10 cellular contexts compared by ENCODE assay signal in the genomic region with DNA sequence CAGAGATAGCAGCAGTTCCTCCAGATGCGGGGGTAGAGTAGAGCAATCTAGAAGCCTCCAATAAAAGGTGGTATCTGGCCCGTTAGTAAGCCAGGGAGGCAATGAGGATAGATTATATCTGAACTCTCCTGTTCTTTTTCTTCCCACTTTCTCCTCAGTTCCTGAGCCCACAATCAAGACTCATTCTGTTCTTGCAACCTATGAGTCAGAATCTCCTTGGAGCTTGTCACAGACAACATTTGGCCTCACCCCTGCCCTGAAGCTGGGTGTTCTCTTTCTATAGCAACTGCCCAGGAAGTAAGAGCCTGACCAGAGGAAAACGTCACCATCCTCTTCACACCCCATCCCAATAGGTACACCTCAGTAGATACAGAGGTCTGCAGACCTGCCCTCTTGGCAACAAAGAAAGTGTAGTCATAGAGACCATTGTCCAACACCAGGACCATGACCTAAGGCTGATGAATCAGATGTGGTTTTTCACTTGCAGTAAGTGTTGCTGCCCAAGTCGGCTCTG.
DNase-seq lines count a peak whose midpoint lies in the region; ATAC-seq, FAIRE-seq and TF ChIP-seq lines count a peak whose summit lies in the region.
"Had no signal": no experiment of that assay in that cellular context is flagged by ENCODE, and none has a peak within 500 bp of the region (broad histone marks: within the 10 kb centered on the region; RNA-seq: fewer than 3 reads in every experiment).

No MANE protein-coding gene starts in this region.

- CTCF ChIA-PET in naive thymus-derived CD4-positive, alpha-beta T cell (lab: Charles Lee), result no interaction called here

- no peaks in the 10 kb centered on the region for H3K36me3 Mint-ChIP-seq in naive thymus-derived CD4-positive, alpha-beta T cell

- FAIRE-seq in bronchial epithelial cell (lab: Jason Lieb, UNC), result peak; percentile 87

- TF ChIP-seq CTCF in bronchial epithelial cell (IDR thresholded peaks at IDR 0.05; ENCODE audit: insufficient read depth, low read length, severe bottlenecking), result no peak
- TF ChIP-seq CTCF in dorsolateral prefrontal cortex (IDR thresholded peaks at IDR 0.05 in 54 of 56, conservative IDR thresholded peaks at IDR 0.05 in 2 of 56; ENCODE audit: low read depth in 1 of 56, partially characterized antibody in 56 of 56), result no peak

- H3K27ac ChIP-seq in naive thymus-derived CD4-positive, alpha-beta T cell (ENCODE audit: low read depth, low read length), result no peak overlapping the region
- H3K27ac ChIP-seq in dorsolateral prefrontal cortex, result peak overlapping the region in 21 of 59 donors; percentile 1 to 85 (median 42)

- H3K4me1 ChIP-seq in naive thymus-derived CD4-positive, alpha-beta T cell (ENCODE audit: control insufficient read depth in 2 of 2, insufficient read depth in 2 of 2, low read length in 2 of 2), result no peaks in the 10 kb centered on the region

- POLR2A ChIA-PET in naive thymus-derived CD4-positive, alpha-beta T cell (lab: Charles Lee), result no interaction called here

- no peak overlapping the region for H3K4me3 Mint-ChIP-seq in naive thymus-derived CD4-positive, alpha-beta T cell

- no peak overlapping the region for H3K4me3 ChIP-seq in bronchial epithelial cell (ENCODE audit: low read depth, low read length)
- no peak overlapping the region for H3K4me3 ChIP-seq in naive thymus-derived CD4-positive, alpha-beta T cell (ENCODE audit: low read length)
- H3K4me3 ChIP-seq in dorsolateral prefrontal cortex, result no peak overlapping the region

- H3K9me3 ChIP-seq in naive thymus-derived CD4-positive, alpha-beta T cell (ENCODE audit: control insufficient read depth in 2 of 3, low read length in 3 of 3), result no peaks in the 10 kb centered on the region

- H3K27me3 ChIP-seq in bronchial epithelial cell (ENCODE audit: control insufficient read depth, insufficient read depth, low read length) (no peaks in the 10 kb centered on the region), dorsolateral prefrontal cortex (no peaks in the 10 kb centered on the region)
- H3K27me3 ChIP-seq in naive thymus-derived CD4-positive, alpha-beta T cell (ENCODE audit: control insufficient read depth in 2 of 2, insufficient read depth in 2 of 2, low read length in 2 of 2), result no peaks in the 10 kb centered on the region

- peaks cover 30 to 43% (median 33%) of the 10 kb centered on the region in 5 donors for H3K27me3 Mint-ChIP-seq in naive thymus-derived CD4-positive, alpha-beta T cell

- DNase-seq in DMS53 (lab: John Stamatoyannopoulos, UW) (peak; percentile 94), HPDE6-E6E7 (ENCODE audit: extremely low spot score) (peak; percentile 60), bronchial epithelial cell (ENCODE audit: low read depth) (peak; percentile 95), NCI-H2171 treated with DMSO at 0.1 percent for 48 hours (lab: John Stamatoyannopoulos, UW) (no peak), SW 1271 (lab: John Stamatoyannopoulos, UW) (no peak), dorsolateral prefrontal cortex (no peak)
- no peak for DNase-seq in naive thymus-derived CD4-positive, alpha-beta T cell
- no peak for DNase-seq in activated effector memory CD4-positive, alpha-beta T cell treated with Interleukin-2 at 50 U/mL for 16 hours
- DNase-seq: erythroblast; stimulated activated CD4-positive, alpha-beta T cell treated with anti-CD3 and anti-CD28 coated beads, Interleukin-2, amount 100 ng/mL, for 24 hours had no signal

- no peaks in the 10 kb centered on the region for H3K9me3 Mint-ChIP-seq in naive thymus-derived CD4-positive, alpha-beta T cell

- peak; percentile 78 for ATAC-seq in naive thymus-derived CD4-positive, alpha-beta T cell

- peaks cover 6 to 16% (median 9%) of the 10 kb centered on the region in 7 donors for H3K4me1 Mint-ChIP-seq in naive thymus-derived CD4-positive, alpha-beta T cell

- H3K27ac Mint-ChIP-seq in naive thymus-derived CD4-positive, alpha-beta T cell, result no peak overlapping the region

- intact Hi-C loops in naive thymus-derived CD4-positive, alpha-beta T cell (cut with micrococcal nuclease), result no loop called here
- intact Hi-C loops in dorsolateral prefrontal cortex (cut with DNase I), result no loop called here

- H3K36me3 ChIP-seq in bronchial epithelial cell (ENCODE audit: control insufficient read depth, insufficient read depth, low read length), result no peaks in the 10 kb centered on the region
- no peaks in the 10 kb centered on the region for H3K36me3 ChIP-seq in naive thymus-derived CD4-positive, alpha-beta T cell (ENCODE audit: control insufficient read depth in 2 of 3, insufficient read depth in 3 of 3, low read length in 3 of 3)

Comparison
In these comparisons a context has a peak if more than half of its experiments do, and no peak if none do; other contexts are left out.
1. DNase-seq: peak in DMS53 (single experiment), HPDE6-E6E7 (single experiment) and bronchial epithelial cell (single experiment); none in naive thymus-derived CD4-positive, alpha-beta T cell (0 of 9), NCI-H2171 treated with DMSO at 0.1 percent for 48 hours (single experiment), activated effector memory CD4-positive, alpha-beta T cell treated with Interleukin-2 at 50 U/mL for 16 hours (single experiment), SW 1271 (0 of 2) and dorsolateral prefrontal cortex (0 of 10).